Comparison of ENCODE assay signal across 1 cellular context in the genomic region with DNA sequence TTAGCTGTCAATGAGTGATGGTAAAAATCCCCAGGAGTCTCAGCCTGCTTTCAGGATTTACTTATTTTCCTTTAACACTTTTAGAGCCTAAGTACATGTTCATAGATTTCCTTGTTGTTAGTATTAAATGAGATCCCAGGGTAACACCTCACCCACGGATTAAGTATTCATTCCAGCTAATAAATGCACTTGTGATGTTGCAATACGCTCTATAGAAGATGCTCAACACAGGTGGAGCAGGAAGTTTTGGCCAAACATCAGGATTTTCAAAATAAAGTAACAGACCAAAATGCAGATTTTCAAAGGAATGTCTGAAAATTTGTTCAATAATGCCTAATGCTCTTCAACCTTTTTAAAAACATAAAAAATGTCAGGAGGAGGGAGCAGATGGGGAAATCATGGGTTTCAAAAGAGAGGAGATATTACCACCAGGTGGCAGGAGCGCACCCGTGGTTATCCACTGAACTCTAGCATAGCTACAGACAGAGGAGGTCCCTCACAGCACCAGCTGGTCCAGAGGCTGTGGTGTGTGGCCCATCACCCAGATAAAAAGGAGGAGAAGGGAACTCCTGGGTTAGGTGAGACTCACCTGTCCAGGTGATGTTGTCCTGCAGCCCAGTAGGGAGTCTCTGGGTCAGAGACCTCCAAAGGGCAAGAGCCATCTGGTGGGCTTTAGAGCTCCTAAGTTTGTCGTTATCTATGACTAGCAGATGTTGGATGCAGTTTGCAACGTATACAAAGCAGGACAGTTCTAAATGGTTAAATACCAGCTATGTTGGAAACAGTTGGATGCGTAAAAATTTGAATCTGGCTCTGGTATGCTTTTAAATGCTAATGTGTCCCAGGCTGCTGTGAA.
TF ChIP-seq lines count a peak whose summit lies in the region.

No MANE protein-coding gene starts in this region.

TF ChIP-seq in K562, 482 proteins besides CTCF, POLR2A, EP300 and RAD21 (continued from another document and continues in another):
- TF ChIP-seq, protein P1, sequence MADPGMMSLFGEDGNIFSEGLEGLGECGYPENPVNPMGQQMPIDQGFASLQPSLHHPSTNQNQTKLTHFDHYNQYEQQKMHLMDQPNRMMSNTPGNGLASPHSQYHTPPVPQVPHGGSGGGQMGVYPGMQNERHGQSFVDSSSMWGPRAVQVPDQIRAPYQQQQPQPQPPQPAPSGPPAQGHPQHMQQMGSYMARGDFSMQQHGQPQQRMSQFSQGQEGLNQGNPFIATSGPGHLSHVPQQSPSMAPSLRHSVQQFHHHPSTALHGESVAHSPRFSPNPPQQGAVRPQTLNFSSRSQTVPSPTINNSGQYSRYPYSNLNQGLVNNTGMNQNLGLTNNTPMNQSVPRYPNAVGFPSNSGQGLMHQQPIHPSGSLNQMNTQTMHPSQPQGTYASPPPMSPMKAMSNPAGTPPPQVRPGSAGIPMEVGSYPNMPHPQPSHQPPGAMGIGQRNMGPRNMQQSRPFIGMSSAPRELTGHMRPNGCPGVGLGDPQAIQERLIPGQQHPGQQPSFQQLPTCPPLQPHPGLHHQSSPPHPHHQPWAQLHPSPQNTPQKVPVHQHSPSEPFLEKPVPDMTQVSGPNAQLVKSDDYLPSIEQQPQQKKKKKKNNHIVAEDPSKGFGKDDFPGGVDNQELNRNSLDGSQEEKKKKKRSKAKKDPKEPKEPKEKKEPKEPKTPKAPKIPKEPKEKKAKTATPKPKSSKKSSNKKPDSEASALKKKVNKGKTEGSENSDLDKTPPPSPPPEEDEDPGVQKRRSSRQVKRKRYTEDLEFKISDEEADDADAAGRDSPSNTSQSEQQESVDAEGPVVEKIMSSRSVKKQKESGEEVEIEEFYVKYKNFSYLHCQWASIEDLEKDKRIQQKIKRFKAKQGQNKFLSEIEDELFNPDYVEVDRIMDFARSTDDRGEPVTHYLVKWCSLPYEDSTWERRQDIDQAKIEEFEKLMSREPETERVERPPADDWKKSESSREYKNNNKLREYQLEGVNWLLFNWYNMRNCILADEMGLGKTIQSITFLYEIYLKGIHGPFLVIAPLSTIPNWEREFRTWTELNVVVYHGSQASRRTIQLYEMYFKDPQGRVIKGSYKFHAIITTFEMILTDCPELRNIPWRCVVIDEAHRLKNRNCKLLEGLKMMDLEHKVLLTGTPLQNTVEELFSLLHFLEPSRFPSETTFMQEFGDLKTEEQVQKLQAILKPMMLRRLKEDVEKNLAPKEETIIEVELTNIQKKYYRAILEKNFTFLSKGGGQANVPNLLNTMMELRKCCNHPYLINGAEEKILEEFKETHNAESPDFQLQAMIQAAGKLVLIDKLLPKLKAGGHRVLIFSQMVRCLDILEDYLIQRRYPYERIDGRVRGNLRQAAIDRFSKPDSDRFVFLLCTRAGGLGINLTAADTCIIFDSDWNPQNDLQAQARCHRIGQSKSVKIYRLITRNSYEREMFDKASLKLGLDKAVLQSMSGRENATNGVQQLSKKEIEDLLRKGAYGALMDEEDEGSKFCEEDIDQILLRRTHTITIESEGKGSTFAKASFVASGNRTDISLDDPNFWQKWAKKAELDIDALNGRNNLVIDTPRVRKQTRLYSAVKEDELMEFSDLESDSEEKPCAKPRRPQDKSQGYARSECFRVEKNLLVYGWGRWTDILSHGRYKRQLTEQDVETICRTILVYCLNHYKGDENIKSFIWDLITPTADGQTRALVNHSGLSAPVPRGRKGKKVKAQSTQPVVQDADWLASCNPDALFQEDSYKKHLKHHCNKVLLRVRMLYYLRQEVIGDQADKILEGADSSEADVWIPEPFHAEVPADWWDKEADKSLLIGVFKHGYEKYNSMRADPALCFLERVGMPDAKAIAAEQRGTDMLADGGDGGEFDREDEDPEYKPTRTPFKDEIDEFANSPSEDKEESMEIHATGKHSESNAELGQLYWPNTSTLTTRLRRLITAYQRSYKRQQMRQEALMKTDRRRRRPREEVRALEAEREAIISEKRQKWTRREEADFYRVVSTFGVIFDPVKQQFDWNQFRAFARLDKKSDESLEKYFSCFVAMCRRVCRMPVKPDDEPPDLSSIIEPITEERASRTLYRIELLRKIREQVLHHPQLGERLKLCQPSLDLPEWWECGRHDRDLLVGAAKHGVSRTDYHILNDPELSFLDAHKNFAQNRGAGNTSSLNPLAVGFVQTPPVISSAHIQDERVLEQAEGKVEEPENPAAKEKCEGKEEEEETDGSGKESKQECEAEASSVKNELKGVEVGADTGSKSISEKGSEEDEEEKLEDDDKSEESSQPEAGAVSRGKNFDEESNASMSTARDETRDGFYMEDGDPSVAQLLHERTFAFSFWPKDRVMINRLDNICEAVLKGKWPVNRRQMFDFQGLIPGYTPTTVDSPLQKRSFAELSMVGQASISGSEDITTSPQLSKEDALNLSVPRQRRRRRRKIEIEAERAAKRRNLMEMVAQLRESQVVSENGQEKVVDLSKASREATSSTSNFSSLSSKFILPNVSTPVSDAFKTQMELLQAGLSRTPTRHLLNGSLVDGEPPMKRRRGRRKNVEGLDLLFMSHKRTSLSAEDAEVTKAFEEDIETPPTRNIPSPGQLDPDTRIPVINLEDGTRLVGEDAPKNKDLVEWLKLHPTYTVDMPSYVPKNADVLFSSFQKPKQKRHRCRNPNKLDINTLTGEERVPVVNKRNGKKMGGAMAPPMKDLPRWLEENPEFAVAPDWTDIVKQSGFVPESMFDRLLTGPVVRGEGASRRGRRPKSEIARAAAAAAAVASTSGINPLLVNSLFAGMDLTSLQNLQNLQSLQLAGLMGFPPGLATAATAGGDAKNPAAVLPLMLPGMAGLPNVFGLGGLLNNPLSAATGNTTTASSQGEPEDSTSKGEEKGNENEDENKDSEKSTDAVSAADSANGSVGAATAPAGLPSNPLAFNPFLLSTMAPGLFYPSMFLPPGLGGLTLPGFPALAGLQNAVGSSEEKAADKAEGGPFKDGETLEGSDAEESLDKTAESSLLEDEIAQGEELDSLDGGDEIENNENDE (IDR thresholded peaks at IDR 0.05; ENCODE audit: low read depth, low read length): no peak
- TF ChIP-seq FOXJ3 (CRISPR knock-in tag; IDR thresholded peaks at IDR 0.05): no peak
- TF ChIP-seq, protein P2, sequence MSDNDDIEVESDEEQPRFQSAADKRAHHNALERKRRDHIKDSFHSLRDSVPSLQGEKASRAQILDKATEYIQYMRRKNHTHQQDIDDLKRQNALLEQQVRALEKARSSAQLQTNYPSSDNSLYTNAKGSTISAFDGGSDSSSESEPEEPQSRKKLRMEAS (CRISPR knock-in tag; IDR thresholded peaks at IDR 0.05): no peak
- TF ChIP-seq, protein P3, sequence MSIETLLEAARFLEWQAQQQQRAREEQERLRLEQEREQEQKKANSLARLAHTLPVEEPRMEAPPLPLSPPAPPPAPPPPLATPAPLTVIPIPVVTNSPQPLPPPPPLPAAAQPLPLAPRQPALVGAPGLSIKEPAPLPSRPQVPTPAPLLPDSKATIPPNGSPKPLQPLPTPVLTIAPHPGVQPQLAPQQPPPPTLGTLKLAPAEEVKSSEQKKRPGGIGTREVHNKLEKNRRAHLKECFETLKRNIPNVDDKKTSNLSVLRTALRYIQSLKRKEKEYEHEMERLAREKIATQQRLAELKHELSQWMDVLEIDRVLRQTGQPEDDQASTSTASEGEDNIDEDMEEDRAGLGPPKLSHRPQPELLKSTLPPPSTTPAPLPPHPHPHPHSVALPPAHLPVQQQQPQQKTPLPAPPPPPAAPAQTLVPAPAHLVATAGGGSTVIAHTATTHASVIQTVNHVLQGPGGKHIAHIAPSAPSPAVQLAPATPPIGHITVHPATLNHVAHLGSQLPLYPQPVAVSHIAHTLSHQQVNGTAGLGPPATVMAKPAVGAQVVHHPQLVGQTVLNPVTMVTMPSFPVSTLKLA (conservative IDR thresholded peaks at IDR 0.05): no peak; a peak in 1 of 4 replicates
- TF ChIP-seq PRMT5 (CRISPR knock-in tag; IDR thresholded peaks at IDR 0.05): no peak
- TF ChIP-seq CEBPG (CRISPR knock-in tag; IDR thresholded peaks at IDR 0.05): no peak
- peak; percentile 29 to 87; a peak in 3 of 4 replicates for TF ChIP-seq CEBPG (tag; conservative IDR thresholded peaks at IDR 0.05 in 1 of 2, IDR thresholded peaks at IDR 0.05 in 1 of 2)
- TF ChIP-seq, protein P4, sequence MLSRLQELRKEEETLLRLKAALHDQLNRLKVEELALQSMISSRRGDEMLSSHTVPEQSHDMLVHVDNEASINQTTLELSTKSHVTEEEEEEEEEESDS (CRISPR knock-in tag; IDR thresholded peaks at IDR 0.05): no peak
- TF ChIP-seq ARNT (IDR thresholded peaks at IDR 0.05): no peak
- TF ChIP-seq, protein P5, sequence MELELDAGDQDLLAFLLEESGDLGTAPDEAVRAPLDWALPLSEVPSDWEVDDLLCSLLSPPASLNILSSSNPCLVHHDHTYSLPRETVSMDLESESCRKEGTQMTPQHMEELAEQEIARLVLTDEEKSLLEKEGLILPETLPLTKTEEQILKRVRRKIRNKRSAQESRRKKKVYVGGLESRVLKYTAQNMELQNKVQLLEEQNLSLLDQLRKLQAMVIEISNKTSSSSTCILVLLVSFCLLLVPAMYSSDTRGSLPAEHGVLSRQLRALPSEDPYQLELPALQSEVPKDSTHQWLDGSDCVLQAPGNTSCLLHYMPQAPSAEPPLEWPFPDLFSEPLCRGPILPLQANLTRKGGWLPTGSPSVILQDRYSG (tag; conservative IDR thresholded peaks at IDR 0.05; ENCODE audit: low read depth): no peak
- TF ChIP-seq TAL1 (IDR thresholded peaks at IDR 0.05): peak; percentile 61
- TF ChIP-seq NR2C2 (CRISPR knock-in tag; IDR thresholded peaks at IDR 0.05): no peak
- TF ChIP-seq NR2C2 (tag; IDR thresholded peaks at IDR 0.05): no peak
- no peak for TF ChIP-seq HSF4 (CRISPR knock-in tag; IDR thresholded peaks at IDR 0.05; ENCODE audit: borderline replicate concordance)
- peak; percentile 5; the same call in 1 of the 2 replicates for TF ChIP-seq NCOR1 (IDR thresholded peaks at IDR 0.05)
- no peak for TF ChIP-seq PTRF (tag; IDR thresholded peaks at IDR 0.05)
- TF ChIP-seq, protein P6, sequence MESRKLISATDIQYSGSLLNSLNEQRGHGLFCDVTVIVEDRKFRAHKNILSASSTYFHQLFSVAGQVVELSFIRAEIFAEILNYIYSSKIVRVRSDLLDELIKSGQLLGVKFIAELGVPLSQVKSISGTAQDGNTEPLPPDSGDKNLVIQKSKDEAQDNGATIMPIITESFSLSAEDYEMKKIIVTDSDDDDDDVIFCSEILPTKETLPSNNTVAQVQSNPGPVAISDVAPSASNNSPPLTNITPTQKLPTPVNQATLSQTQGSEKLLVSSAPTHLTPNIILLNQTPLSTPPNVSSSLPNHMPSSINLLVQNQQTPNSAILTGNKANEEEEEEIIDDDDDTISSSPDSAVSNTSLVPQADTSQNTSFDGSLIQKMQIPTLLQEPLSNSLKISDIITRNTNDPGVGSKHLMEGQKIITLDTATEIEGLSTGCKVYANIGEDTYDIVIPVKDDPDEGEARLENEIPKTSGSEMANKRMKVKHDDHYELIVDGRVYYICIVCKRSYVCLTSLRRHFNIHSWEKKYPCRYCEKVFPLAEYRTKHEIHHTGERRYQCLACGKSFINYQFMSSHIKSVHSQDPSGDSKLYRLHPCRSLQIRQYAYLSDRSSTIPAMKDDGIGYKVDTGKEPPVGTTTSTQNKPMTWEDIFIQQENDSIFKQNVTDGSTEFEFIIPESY (CRISPR knock-in tag; IDR thresholded peaks at IDR 0.05): no peak
- peak; percentile 70 for TF ChIP-seq TCF3 (CRISPR knock-in tag; IDR thresholded peaks at IDR 0.05)
- peak; percentile 42; the same call in 1 of the 2 replicates for TF ChIP-seq CTBP1 (IDR thresholded peaks at IDR 0.05; ENCODE audit: borderline replicate concordance)
- 0 out of 2 replicates have a peak, but pooled peaks have one; percentile 44 for TF ChIP-seq MYBL2 (IDR thresholded peaks at IDR 0.05; ENCODE audit: low read depth)
- no peak for TF ChIP-seq MYBL2 (CRISPR knock-in tag; IDR thresholded peaks at IDR 0.05; ENCODE audit: borderline replicate concordance)
- peak; percentile 49; the same call in 1 of the 2 replicates for TF ChIP-seq DPF2 (IDR thresholded peaks at IDR 0.05)
- peak; percentile 76 for TF ChIP-seq CBFA2T3 (IDR thresholded peaks at IDR 0.05)
- TF ChIP-seq ZNF76 (CRISPR knock-in tag; IDR thresholded peaks at IDR 0.05; ENCODE audit: borderline replicate concordance): no peak
- TF ChIP-seq TRIM24 (IDR thresholded peaks at IDR 0.05): 0 out of 4 replicates have a peak, but pooled peaks of 1 of the 2 experiments have one; percentile 17
- TF ChIP-seq, protein P7, sequence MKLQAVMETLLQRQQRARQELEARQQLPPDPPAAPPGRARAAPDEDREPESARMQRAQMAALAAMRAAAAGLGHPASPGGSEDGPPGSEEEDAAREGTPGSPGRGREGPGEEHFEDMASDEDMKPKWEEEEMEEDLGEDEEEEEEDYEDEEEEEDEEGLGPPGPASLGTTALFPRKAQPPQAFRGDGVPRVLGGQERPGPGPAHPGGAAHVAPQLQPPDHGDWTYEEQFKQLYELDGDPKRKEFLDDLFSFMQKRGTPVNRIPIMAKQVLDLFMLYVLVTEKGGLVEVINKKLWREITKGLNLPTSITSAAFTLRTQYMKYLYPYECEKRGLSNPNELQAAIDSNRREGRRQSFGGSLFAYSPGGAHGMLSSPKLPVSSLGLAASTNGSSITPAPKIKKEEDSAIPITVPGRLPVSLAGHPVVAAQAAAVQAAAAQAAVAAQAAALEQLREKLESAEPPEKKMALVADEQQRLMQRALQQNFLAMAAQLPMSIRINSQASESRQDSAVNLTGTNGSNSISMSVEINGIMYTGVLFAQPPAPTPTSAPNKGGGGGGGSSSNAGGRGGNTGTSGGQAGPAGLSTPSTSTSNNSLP (IDR thresholded peaks at IDR 0.05; ENCODE audit: borderline replicate concordance, low read depth, low read length): no peak
- TF ChIP-seq, protein P8, sequence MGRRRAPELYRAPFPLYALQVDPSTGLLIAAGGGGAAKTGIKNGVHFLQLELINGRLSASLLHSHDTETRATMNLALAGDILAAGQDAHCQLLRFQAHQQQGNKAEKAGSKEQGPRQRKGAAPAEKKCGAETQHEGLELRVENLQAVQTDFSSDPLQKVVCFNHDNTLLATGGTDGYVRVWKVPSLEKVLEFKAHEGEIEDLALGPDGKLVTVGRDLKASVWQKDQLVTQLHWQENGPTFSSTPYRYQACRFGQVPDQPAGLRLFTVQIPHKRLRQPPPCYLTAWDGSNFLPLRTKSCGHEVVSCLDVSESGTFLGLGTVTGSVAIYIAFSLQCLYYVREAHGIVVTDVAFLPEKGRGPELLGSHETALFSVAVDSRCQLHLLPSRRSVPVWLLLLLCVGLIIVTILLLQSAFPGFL (CRISPR knock-in tag; IDR thresholded peaks at IDR 0.05): no peak
- no peak for TF ChIP-seq KDM2B (CRISPR knock-in tag; IDR thresholded peaks at IDR 0.05)
- TF ChIP-seq, protein P9, sequence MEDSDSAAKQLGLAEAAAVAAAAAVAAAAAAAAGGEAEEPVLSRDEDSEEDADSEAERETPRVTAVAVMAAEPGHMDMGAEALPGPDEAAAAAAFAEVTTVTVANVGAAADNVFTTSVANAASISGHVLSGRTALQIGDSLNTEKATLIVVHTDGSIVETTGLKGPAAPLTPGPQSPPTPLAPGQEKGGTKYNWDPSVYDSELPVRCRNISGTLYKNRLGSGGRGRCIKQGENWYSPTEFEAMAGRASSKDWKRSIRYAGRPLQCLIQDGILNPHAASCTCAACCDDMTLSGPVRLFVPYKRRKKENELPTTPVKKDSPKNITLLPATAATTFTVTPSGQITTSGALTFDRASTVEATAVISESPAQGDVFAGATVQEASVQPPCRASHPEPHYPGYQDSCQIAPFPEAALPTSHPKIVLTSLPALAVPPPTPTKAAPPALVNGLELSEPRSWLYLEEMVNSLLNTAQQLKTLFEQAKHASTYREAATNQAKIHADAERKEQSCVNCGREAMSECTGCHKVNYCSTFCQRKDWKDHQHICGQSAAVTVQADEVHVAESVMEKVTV (CRISPR knock-in tag; IDR thresholded peaks at IDR 0.05): peak; percentile 29; the same call in 1 of the 2 replicates
- TF ChIP-seq RFX5 (IDR thresholded peaks at IDR 0.05; ENCODE audit: low read depth, low read length): no peak
- TF ChIP-seq IFI16 (CRISPR knock-in tag; IDR thresholded peaks at IDR 0.05): no peak
- TF ChIP-seq FOSL1 (tag; conservative IDR thresholded peaks at IDR 0.05): no peak
- no peak for TF ChIP-seq ZNF780A (CRISPR knock-in tag; IDR thresholded peaks at IDR 0.05)
- TF ChIP-seq MBD2 (IDR thresholded peaks at IDR 0.05; ENCODE audit: borderline replicate concordance, low read depth): no peak
- no peak for TF ChIP-seq ZNF311 (CRISPR knock-in tag; IDR thresholded peaks at IDR 0.05)
- TF ChIP-seq DACH1 (IDR thresholded peaks at IDR 0.05; ENCODE audit: partially characterized antibody): peak; percentile 63
- no peak for TF ChIP-seq HMGN3 (IDR thresholded peaks at IDR 0.05; ENCODE audit: borderline replicate concordance, extremely low read depth, insufficient read length, low read depth, low read length)
